17 cellular contexts compared by ENCODE assay signal in the genomic region with DNA sequence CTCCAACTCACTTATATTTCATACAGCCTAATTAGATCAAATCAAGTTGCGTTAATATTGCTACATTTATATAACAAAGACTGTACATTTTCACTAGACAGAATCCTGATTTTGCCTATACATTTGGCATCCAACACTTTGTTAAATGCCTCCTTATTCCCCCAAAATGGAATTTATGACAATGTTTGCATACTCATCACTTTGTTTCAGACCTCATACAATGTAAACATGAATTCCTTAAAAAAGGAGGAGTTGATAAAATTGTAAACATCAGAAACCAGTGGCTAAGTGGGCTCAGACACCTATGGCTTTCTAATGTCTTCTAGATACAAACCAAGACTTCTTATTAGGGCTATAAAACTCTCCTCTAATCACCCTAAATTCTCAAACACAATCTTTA.
"Had no signal": no experiment of that assay in that cellular context is flagged by ENCODE, and none has a peak within 500 bp of the region (broad histone marks: within the 10 kb centered on the region; RNA-seq: fewer than 3 reads in every experiment).

No MANE protein-coding gene starts in this region.

- H3K27ac ChIP-seq: SJSA1, SK-N-MC had no signal

- H3K4me3 ChIP-seq: SJSA1, SK-N-MC had no signal

- H3K27me3 ChIP-seq: SJSA1 had no signal

- H3K9me3 ChIP-seq: SJSA1 had no signal

- DNase-seq: Karpas-422, KG1, MM.1S, NCI-H1092 treated with DMSO at 0.1 percent for 48 hours, NCI-H1436, NCI-H187, NCI-H2029, NCI-H2081 treated with DMSO at 0.1 percent for 48 hours, NCI-H2171, NCI-H226, NCI-H510A, NCI-H774, Right ventricle myocardium superior, RPMI8226, SIG-M5 had no signal
